In genomic region chr16:5071681-5072333, GRCh38 we compare ENCODE assay signal across 1 cellular context.
A peak's percentile ranks its signal among the peaks of the same experiment; 100 is the strongest.
TF ChIP-seq lines count a peak whose summit lies in the region.

Gene ALG1, plus strand, starts transcription at chr16:5071843. Its CDS starts 7 bp downstream, at chr16:5071850.

TF ChIP-seq in HepG2, 621 proteins besides CTCF, POLR2A, EP300 and RAD21 (continued from another document):
- TF ChIP-seq HMGXB4 (CRISPR knock-in tag; IDR thresholded peaks at IDR 0.05; ENCODE audit: borderline replicate concordance in 1 of 2, low read depth in 1 of 2): peak; percentile 59 to 88; a peak in 3 of 4 replicates
- TF ChIP-seq KLF11 (CRISPR knock-in tag; IDR thresholded peaks at IDR 0.05): peak; percentile 95
- peak; percentile 60; the same call in 1 of the 2 replicates for TF ChIP-seq ZNF264 (CRISPR knock-in tag; IDR thresholded peaks at IDR 0.05)
- TF ChIP-seq ZNF143 (CRISPR knock-in tag; IDR thresholded peaks at IDR 0.05): peak; percentile 76
- peak; percentile 97 for TF ChIP-seq ZFP91 (CRISPR knock-in tag; IDR thresholded peaks at IDR 0.05; ENCODE audit: borderline replicate concordance)
- TF ChIP-seq ZNF652 (CRISPR knock-in tag; IDR thresholded peaks at IDR 0.05; ENCODE audit: borderline replicate concordance, low read depth): no peak
- no peak for TF ChIP-seq SYNCRIP (IDR thresholded peaks at IDR 0.05; ENCODE audit: insufficient read depth, low read depth, low read length)
- TF ChIP-seq ZNF773 (CRISPR knock-in tag; IDR thresholded peaks at IDR 0.05; ENCODE audit: borderline replicate concordance): peak; percentile 83; the same call in 1 of the 2 replicates
- TF ChIP-seq TCF12 (IDR thresholded peaks at IDR 0.05): no peak
- TF ChIP-seq TCF12 (CRISPR knock-in tag; IDR thresholded peaks at IDR 0.05): no peak
- no peak for TF ChIP-seq CREB1 (IDR thresholded peaks at IDR 0.05)
- TF ChIP-seq CREB1 (CRISPR knock-in tag; IDR thresholded peaks at IDR 0.05): no peak
